ENCODE assay signal across 32 cellular contexts in the genomic region with DNA sequence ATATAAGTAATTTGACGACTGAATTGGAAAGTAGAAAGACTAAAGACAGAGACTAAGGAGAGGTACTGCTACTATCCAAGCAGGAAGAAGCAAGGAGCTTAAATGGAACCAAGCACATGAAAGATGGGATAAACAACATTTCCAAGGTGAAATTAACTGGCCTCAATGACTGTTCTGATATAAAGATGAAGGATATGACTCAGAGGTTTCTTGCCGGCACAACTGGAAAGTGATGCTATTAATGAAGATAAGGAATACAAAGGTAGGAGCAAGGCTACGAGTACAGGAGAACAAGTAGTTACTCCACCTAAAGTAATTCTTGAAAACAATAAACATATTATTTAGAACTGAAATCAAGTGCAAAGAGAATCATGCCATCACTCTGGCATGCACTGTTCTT. TPM values are rescaled to one million over a fixed set of nuclear protein-coding genes. Genes with fewer than 3 reads are reported as not detected.
A peak's percentile ranks its signal among the peaks of the same experiment; 100 is the strongest.
DNase-seq lines count a peak whose midpoint lies in the region; ATAC-seq, FAIRE-seq and TF ChIP-seq lines count a peak whose summit lies in the region.
"Had no signal": no experiment of that assay in that cellular context is flagged by ENCODE, and none has a peak within 500 bp of the region (broad histone marks: within the 10 kb centered on the region; RNA-seq: fewer than 3 reads in every experiment).

No MANE protein-coding gene starts in this region.

- H3K36me3 Mint-ChIP-seq in activated CD8-positive, alpha-beta T cell treated with anti-CD3 and anti-CD28 coated beads for 36 hours (ENCODE audit: low read depth), result peaks cover 35% of the 10 kb centered on the region
- H3K36me3 Mint-ChIP-seq in activated CD8-positive, alpha-beta T cell treated with anti-CD3 and anti-CD28 coated beads, Interleukin-2, amount 10 ng/mL, durations not matched to agents 7 days and 5 days (ENCODE audit: low read depth), result peaks cover 43% of the 10 kb centered on the region
- H3K36me3 Mint-ChIP-seq: natural killer cell had no signal

- 46 to 56% methylated on average over 3 of the region's 3 CpGs for WGBS in tibial nerve, 2 donors

- H3K9me3 Mint-ChIP-seq in activated CD8-positive, alpha-beta T cell treated with anti-CD3 and anti-CD28 coated beads for 36 hours, result no peaks in the 10 kb centered on the region
- no peaks in the 10 kb centered on the region for H3K9me3 Mint-ChIP-seq in activated CD8-positive, alpha-beta T cell treated with anti-CD3 and anti-CD28 coated beads, Interleukin-2, amount 10 ng/mL, durations not matched to agents 7 days and 5 days (ENCODE audit: insufficient read depth)
- H3K9me3 Mint-ChIP-seq: activated T-helper 2 cell treated with anti-CD3 and anti-CD28 coated beads, Interferon-gamma antibody, Interleukin-2, Interleukin-4, amounts not matched to agents 10 μg/mL and 5 μg/mL and 100 μg/mL, durations not matched to agents 14 hours and 24 hours and 36 hours; natural killer cell; stimulated activated naive CD8-positive, alpha-beta T cell treated with anti-CD3 and anti-CD28 coated beads, Interleukin-15, Interleukin-2, amounts not matched to agents 100 ng/mL and 50 ng/mL, for 24 hours; type B pancreatic cell had no signal

- no peak for TF ChIP-seq EP300 in tibial nerve (IDR thresholded peaks at IDR 0.05)

- peak overlapping the region in 3 of 4 donors; percentile 37 to 50 (median 39) for H3K27ac ChIP-seq in tibial nerve
- H3K27ac ChIP-seq: HL-60, pancreas, SK-N-MC had no signal

- peaks cover 0 to 39% (median 0%) of the 10 kb centered on the region in 3 donors for H3K36me3 ChIP-seq in tibial nerve
- H3K36me3 ChIP-seq: pancreas had no signal

- TF ChIP-seq CTCF in activated CD8-positive, alpha-beta T cell treated with anti-CD3 and anti-CD28 coated beads for 36 hours (IDR thresholded peaks at IDR 0.05), result no peak
- no peak for TF ChIP-seq CTCF in tibial nerve (IDR thresholded peaks at IDR 0.05)

- H3K27ac Mint-ChIP-seq in activated CD8-positive, alpha-beta T cell treated with anti-CD3 and anti-CD28 coated beads for 36 hours, result peak overlapping the region; percentile 6
- no peak overlapping the region for H3K27ac Mint-ChIP-seq in activated CD8-positive, alpha-beta T cell treated with anti-CD3 and anti-CD28 coated beads, Interleukin-2, amount 10 ng/mL, durations not matched to agents 7 days and 5 days
- H3K27ac Mint-ChIP-seq: activated naive CD8-positive, alpha-beta T cell; activated T-helper 2 cell treated with anti-CD3 and anti-CD28 coated beads, Interferon-gamma antibody, Interleukin-2, Interleukin-4, amounts not matched to agents 10 μg/mL and 5 μg/mL and 100 μg/mL, durations not matched to agents 14 hours and 24 hours and 36 hours; B cell; stimulated activated naive CD8-positive, alpha-beta T cell treated with anti-CD3 and anti-CD28 coated beads, Interleukin-15, Interleukin-2, amounts not matched to agents 100 ng/mL and 50 ng/mL, for 24 hours; type B pancreatic cell had no signal

- POLR2A ChIA-PET in activated CD8-positive, alpha-beta T cell treated with anti-CD3 and anti-CD28 coated beads for 36 hours (lab: Charles Lee), result no interaction called here
- POLR2A ChIA-PET in activated CD8-positive, alpha-beta T cell treated with anti-CD3 and anti-CD28 coated beads, Interleukin-2, amount 10 ng/mL, durations not matched to agents 7 days and 5 days (lab: Charles Lee), result no interaction called here

- H3K4me3 ChIP-seq in tibial nerve, result no peak overlapping the region
- H3K4me3 ChIP-seq: pancreas, SK-N-MC had no signal

- intact Hi-C loops in activated CD8-positive, alpha-beta T cell treated with anti-CD3 and anti-CD28 coated beads for 36 hours (cut with micrococcal nuclease), result no loop called here

- no peak for FAIRE-seq in frontal cortex (lab: Jason Lieb, UNC)
- FAIRE-seq: islet of Langerhans, pancreas had no signal

- H3K4me3 Mint-ChIP-seq in activated CD8-positive, alpha-beta T cell treated with anti-CD3 and anti-CD28 coated beads for 36 hours, result no peak overlapping the region
- H3K4me3 Mint-ChIP-seq in activated CD8-positive, alpha-beta T cell treated with anti-CD3 and anti-CD28 coated beads, Interleukin-2, amount 10 ng/mL, durations not matched to agents 7 days and 5 days, result no peak overlapping the region
- H3K4me3 Mint-ChIP-seq: activated naive CD8-positive, alpha-beta T cell; B cell; natural killer cell; stimulated activated naive CD8-positive, alpha-beta T cell treated with anti-CD3 and anti-CD28 coated beads, Interleukin-15, Interleukin-2, amounts not matched to agents 100 ng/mL and 50 ng/mL, for 24 hours; type B pancreatic cell had no signal

- peaks cover 0 to 83% (median 14%) of the 10 kb centered on the region in 4 donors for H3K4me1 ChIP-seq in tibial nerve

- H3K27me3 Mint-ChIP-seq in activated CD8-positive, alpha-beta T cell treated with anti-CD3 and anti-CD28 coated beads for 36 hours, result no peaks in the 10 kb centered on the region
- no peaks in the 10 kb centered on the region for H3K27me3 Mint-ChIP-seq in activated CD8-positive, alpha-beta T cell treated with anti-CD3 and anti-CD28 coated beads, Interleukin-2, amount 10 ng/mL, durations not matched to agents 7 days and 5 days (ENCODE audit: low read depth)
- H3K27me3 Mint-ChIP-seq: activated naive CD8-positive, alpha-beta T cell; B cell; stimulated activated naive CD8-positive, alpha-beta T cell treated with anti-CD3 and anti-CD28 coated beads, Interleukin-15, Interleukin-2, amounts not matched to agents 100 ng/mL and 50 ng/mL, for 24 hours; type B pancreatic cell had no signal

- DNase-seq in activated CD8-positive, alpha-beta T cell treated with anti-CD3 and anti-CD28 coated beads for 36 hours, result no peak
- no peak for DNase-seq in activated CD8-positive, alpha-beta T cell treated with anti-CD3 and anti-CD28 coated beads, Interleukin-2, amount 10 ng/mL, durations not matched to agents 7 days and 5 days
- peak; percentile 55 for DNase-seq in amniotic epithelial cell (ENCODE audit: low read depth)
- DNase-seq in globus pallidus (ENCODE audit: low spot score), result peak; percentile 35
- no peak for DNase-seq in tibial nerve (ENCODE audit: low spot score in 2 of 2)
- no peak for DNase-seq in stimulated activated CD8-positive, alpha-beta memory T cell treated with anti-CD3 and anti-CD28 coated beads, Interleukin-4, amount 100 ng/mL, for 48 hours
- no peak for DNase-seq in frontal cortex (ENCODE audit: low spot score in 2 of 2)
- DNase-seq: 8988T; activated CD4-positive, alpha-beta T cell treated with anti-CD3 and anti-CD28 coated beads for 4 hours; cerebellar nuclear complex; COR-L47; DMS79; effector CD8-positive, alpha-beta T cell; HCEC 1CT; hypothalamus; left ventricle myocardium superior; natural killer cell; NCI-H1105; NCI-H1930; NCI-H69; pancreas; right cardiac atrium; stimulated activated CD4-positive, alpha-beta T cell treated with anti-CD3 and anti-CD28 coated beads, Interleukin-4, amount 100 ng/mL, for 4 hours had no signal

- no peak for TF ChIP-seq POLR2A in tibial nerve (IDR thresholded peaks at IDR 0.05)

- no peaks in the 10 kb centered on the region for H3K27me3 ChIP-seq in tibial nerve
- H3K27me3 ChIP-seq: pancreas had no signal

- CTCF ChIA-PET in activated CD8-positive, alpha-beta T cell treated with anti-CD3 and anti-CD28 coated beads for 36 hours (lab: Charles Lee), result no interaction called here
- CTCF ChIA-PET in activated CD8-positive, alpha-beta T cell treated with anti-CD3 and anti-CD28 coated beads, Interleukin-2, amount 10 ng/mL, durations not matched to agents 7 days and 5 days (lab: Charles Lee), result interaction anchor here (0.7 kb wide), 1 partner anchor 626 kb away, joined by 3 read pairs; no protein-coding TSS in a partner anchor

- ATAC-seq in activated CD8-positive, alpha-beta T cell treated with anti-CD3 and anti-CD28 coated beads for 36 hours, result no peak
- no peak for ATAC-seq in activated CD8-positive, alpha-beta T cell treated with anti-CD3 and anti-CD28 coated beads, Interleukin-2, amount 10 ng/mL, durations not matched to agents 7 days and 5 days
- ATAC-seq in HG02870 (IDR thresholded peaks at IDR 0.05; ENCODE audit: unreplicated experiment), result no peak
- ATAC-seq: left ventricle myocardium superior, natural killer cell, pancreas had no signal

- H3K9me3 ChIP-seq in tibial nerve, result no peaks in the 10 kb centered on the region
- H3K9me3 ChIP-seq: pancreas had no signal

- peaks cover 48% of the 10 kb centered on the region for H3K4me1 Mint-ChIP-seq in activated CD8-positive, alpha-beta T cell treated with anti-CD3 and anti-CD28 coated beads for 36 hours (ENCODE audit: low read depth)
- H3K4me1 Mint-ChIP-seq in activated CD8-positive, alpha-beta T cell treated with anti-CD3 and anti-CD28 coated beads, Interleukin-2, amount 10 ng/mL, durations not matched to agents 7 days and 5 days (ENCODE audit: low read depth), result peaks cover 43% of the 10 kb centered on the region

RNA-seq across cellular contexts. Expression of a gene that starts 6.4 kb away (rescaled TPM):
- 10 to 100 TPM; 61.1 to 62.8 TPM for total RNA-seq in activated CD8-positive, alpha-beta T cell treated with anti-CD3 and anti-CD28 coated beads for 36 hours
- total RNA-seq in activated CD8-positive, alpha-beta T cell treated with anti-CD3 and anti-CD28 coated beads, Interleukin-2, amount 10 ng/mL, durations not matched to agents 7 days and 5 days, result 10 to 100 TPM; 83.3 to 84.3 TPM
- 100 to 1,000 TPM in 1 of 4 donors, 10 to 100 TPM in 3; 60.8 to 118 (median 80.5) TPM for total RNA-seq in tibial nerve
- total RNA-seq in frontal cortex, result 104 TPM

Comparison
In these comparisons a context has a peak if more than half of its experiments do, and no peak if none do; other contexts are left out.
1. DNase-seq: peak in amniotic epithelial cell (single experiment) and globus pallidus (single experiment); none in activated CD8-positive, alpha-beta T cell treated with anti-CD3 and anti-CD28 coated beads for 36 hours (single experiment), activated CD8-positive, alpha-beta T cell treated with anti-CD3 and anti-CD28 coated beads, Interleukin-2, amount 10 ng/mL, durations not matched to agents 7 days and 5 days (single experiment), tibial nerve (0 of 2), stimulated activated CD8-positive, alpha-beta memory T cell treated with anti-CD3 and anti-CD28 coated beads, Interleukin-4, amount 100 ng/mL, for 48 hours (single experiment) and frontal cortex (0 of 2).